1 cellular context compared by ENCODE assay signal in genomic region chr17:58576679-58577367, GRCh38.
TF ChIP-seq lines count a peak whose summit lies in the region.

No MANE protein-coding gene starts in this region.

TF ChIP-seq in GM12878, 131 proteins besides CTCF, POLR2A, EP300 and RAD21:
- TF ChIP-seq ZNF274 (IDR thresholded peaks at IDR 0.05; ENCODE audit: insufficient read depth, insufficient read length) (no peak), SUPT20H (IDR thresholded peaks at IDR 0.05; ENCODE audit: borderline replicate concordance, control insufficient read depth, low read depth, low read length) (no peak), SPI1 (IDR thresholded peaks at IDR 0.05; ENCODE audit: borderline replicate concordance, insufficient read depth, low read depth, low read length) (no peak), MXI1 (IDR thresholded peaks at IDR 0.05; ENCODE audit: low read depth, low read length) (no peak), YBX1 (IDR thresholded peaks at IDR 0.05) (no peak), TARDBP (IDR thresholded peaks at IDR 0.05; ENCODE audit: borderline replicate concordance) (no peak), GABPA (IDR thresholded peaks at IDR 0.05; ENCODE audit: low read depth) (no peak), E4F1 (IDR thresholded peaks at IDR 0.05; ENCODE audit: borderline replicate concordance, partially characterized antibody) (no peak), ZBTB33 (IDR thresholded peaks at IDR 0.05) (no peak), ZBTB4 (CRISPR knock-in tag; IDR thresholded peaks at IDR 0.05) (no peak), ATF7 (IDR thresholded peaks at IDR 0.05; ENCODE audit: low read depth) (no peak), ETV6 (conservative IDR thresholded peaks at IDR 0.05 in 1 of 2, IDR thresholded peaks at IDR 0.05 in 1 of 2; ENCODE audit: borderline replicate concordance in 1 of 2, low read depth in 1 of 2) (no peak), SIX5 (IDR thresholded peaks at IDR 0.05; ENCODE audit: low read depth, low read length, severe bottlenecking) (no peak), MAX (IDR thresholded peaks at IDR 0.05; ENCODE audit: low read depth, low read length) (no peak), SMAD5 (IDR thresholded peaks at IDR 0.05; ENCODE audit: low read depth) (no peak)
